Comparison of ENCODE assay signal across 29 cellular contexts in genomic region chr3:7672124-7672523, GRCh38.
"Had no signal": no experiment of that assay in that cellular context is flagged by ENCODE, and none has a peak within 500 bp of the region (broad histone marks: within the 10 kb centered on the region; RNA-seq: fewer than 3 reads in every experiment).

No MANE protein-coding gene starts in this region.

- H3K27me3 Mint-ChIP-seq: activated CD4-positive, alpha-beta memory T cell treated with anti-CD3 and anti-CD28 coated beads, Interleukin-2, amount 10 ng/mL, durations not matched to agents 7 days and 5 days; activated CD8-positive, alpha-beta memory T cell treated with anti-CD3 and anti-CD28 coated beads, Interleukin-2, amount 10 ng/mL, durations not matched to agents 7 days and 5 days; activated naive CD4-positive, alpha-beta T cell treated with anti-CD3 and anti-CD28 coated beads, Interleukin-2, amount 10 ng/mL, durations not matched to agents 7 days and 5 days; activated naive CD8-positive, alpha-beta T cell treated with anti-CD3 and anti-CD28 coated beads, Interleukin-2, amount 50 U/mL, for 24 hours had no signal

- DNase-seq: activated CD4-positive, alpha-beta memory T cell treated with anti-CD3 and anti-CD28 coated beads, Interleukin-2, amount 10 ng/mL, durations not matched to agents 7 days and 5 days; activated CD4-positive, alpha-beta T cell treated with anti-CD3 and anti-CD28 coated beads for 1 hour; activated CD4-positive, alpha-beta T cell treated with anti-CD3 and anti-CD28 coated beads for 48 hours; activated CD4-positive, CD25-positive, alpha-beta regulatory T cell; activated CD8-positive, alpha-beta memory T cell treated with anti-CD3 and anti-CD28 coated beads for 24 hours; activated CD8-positive, alpha-beta memory T cell treated with anti-CD3 and anti-CD28 coated beads, Interleukin-2, amount 10 ng/mL, durations not matched to agents 7 days and 5 days; activated CD8-positive, alpha-beta memory T cell treated with anti-CD3 and anti-CD28 coated beads, Interleukin-2, amount 50 U/mL, for 48 hours; activated effector memory CD4-positive, alpha-beta T cell treated with Interleukin-2 at 50 U/mL for 16 hours; activated naive CD4-positive, alpha-beta T cell treated with anti-CD3 and anti-CD28 coated beads, Interleukin-2, amount 10 ng/mL, durations not matched to agents 7 days and 5 days; activated naive CD8-positive, alpha-beta T cell treated with anti-CD3 and anti-CD28 coated beads, Interleukin-2, amount 50 U/mL, for 24 hours; activated T-cell treated with anti-CD3 and anti-CD28 coated beads, Interleukin-2, amount 50 U/mL, for 48 hours; anterior cingulate cortex; brain microvascular endothelial cell; central memory CD4-positive, alpha-beta T cell; NCI-H1105; NCI-H1417 treated with DMSO at 0.1 percent for 48 hours; NCI-H187 treated with DMSO at 0.1 percent for 48 hours; NCI-H2081; NCI-H2171 treated with DMSO at 0.1 percent for 48 hours; NCI-H2227 treated with DMSO at 0.1 percent for 48 hours; NCI-H446; NCI-H524; NCI-H69; OCI-M1; SHP77; SJCRH30; T1000; WERI-Rb-1 had no signal

- H3K27ac Mint-ChIP-seq: activated CD4-positive, alpha-beta memory T cell treated with anti-CD3 and anti-CD28 coated beads, Interleukin-2, amount 10 ng/mL, durations not matched to agents 7 days and 5 days; activated CD8-positive, alpha-beta memory T cell treated with anti-CD3 and anti-CD28 coated beads, Interleukin-2, amount 10 ng/mL, durations not matched to agents 7 days and 5 days; activated naive CD4-positive, alpha-beta T cell treated with anti-CD3 and anti-CD28 coated beads, Interleukin-2, amount 10 ng/mL, durations not matched to agents 7 days and 5 days; activated naive CD8-positive, alpha-beta T cell; activated naive CD8-positive, alpha-beta T cell treated with anti-CD3 and anti-CD28 coated beads, Interleukin-2, amount 50 U/mL, for 24 hours had no signal

- H3K9me3 Mint-ChIP-seq: activated CD4-positive, alpha-beta memory T cell treated with anti-CD3 and anti-CD28 coated beads, Interleukin-2, amount 10 ng/mL, durations not matched to agents 7 days and 5 days; activated naive CD4-positive, alpha-beta T cell treated with anti-CD3 and anti-CD28 coated beads, Interleukin-2, amount 10 ng/mL, durations not matched to agents 7 days and 5 days; activated naive CD8-positive, alpha-beta T cell treated with anti-CD3 and anti-CD28 coated beads, Interleukin-2, amount 50 U/mL, for 24 hours had no signal

- H3K36me3 Mint-ChIP-seq: activated CD8-positive, alpha-beta memory T cell treated with anti-CD3 and anti-CD28 coated beads, Interleukin-2, amount 10 ng/mL, durations not matched to agents 7 days and 5 days; activated naive CD4-positive, alpha-beta T cell treated with anti-CD3 and anti-CD28 coated beads, Interleukin-2, amount 10 ng/mL, durations not matched to agents 7 days and 5 days; activated naive CD8-positive, alpha-beta T cell had no signal

- H3K4me1 Mint-ChIP-seq: activated CD4-positive, alpha-beta memory T cell treated with anti-CD3 and anti-CD28 coated beads, Interleukin-2, amount 10 ng/mL, durations not matched to agents 7 days and 5 days; activated CD8-positive, alpha-beta memory T cell treated with anti-CD3 and anti-CD28 coated beads, Interleukin-2, amount 10 ng/mL, durations not matched to agents 7 days and 5 days; activated naive CD4-positive, alpha-beta T cell treated with anti-CD3 and anti-CD28 coated beads, Interleukin-2, amount 10 ng/mL, durations not matched to agents 7 days and 5 days; activated naive CD8-positive, alpha-beta T cell treated with anti-CD3 and anti-CD28 coated beads, Interleukin-2, amount 50 U/mL, for 24 hours had no signal

- H3K4me3 Mint-ChIP-seq: activated CD4-positive, alpha-beta memory T cell treated with anti-CD3 and anti-CD28 coated beads, Interleukin-2, amount 10 ng/mL, durations not matched to agents 7 days and 5 days; activated CD8-positive, alpha-beta memory T cell treated with anti-CD3 and anti-CD28 coated beads, Interleukin-2, amount 10 ng/mL, durations not matched to agents 7 days and 5 days; activated naive CD4-positive, alpha-beta T cell treated with anti-CD3 and anti-CD28 coated beads, Interleukin-2, amount 10 ng/mL, durations not matched to agents 7 days and 5 days; activated naive CD8-positive, alpha-beta T cell; activated naive CD8-positive, alpha-beta T cell treated with anti-CD3 and anti-CD28 coated beads, Interleukin-2, amount 50 U/mL, for 24 hours had no signal
